Comparison of ENCODE assay signal across 8 cellular contexts in genomic region chr17:74748529-74749261, GRCh38. TPM values are rescaled to one million over a fixed set of nuclear protein-coding genes. Genes with fewer than 3 reads are reported as not detected.
A peak's percentile ranks its signal among the peaks of the same experiment; 100 is the strongest.
DNase-seq lines count a peak whose midpoint lies in the region; ATAC-seq, FAIRE-seq and TF ChIP-seq lines count a peak whose summit lies in the region.

TSS of gene NHERF1 (plus strand) at chr17:74748628. CDS start at chr17:74748847, 219 bp downstream.

- TF ChIP-seq RAD21 in HepG2 (CRISPR knock-in tag; IDR thresholded peaks at IDR 0.05), result peak; percentile 68

- CTCF ChIA-PET in HepG2 (lab: Yijun Ruan, JAX; ENCODE audit: low intra/inter-chr PET ratio, low total read pairs), result interaction anchor here (1.0 to 9.0 kb wide), 5 partner anchors 9 to 43 kb away, joined by 3 to 219 read pairs (median 4); partner anchors contain the start of gene NAT9

- TF ChIP-seq EP300 in HepG2 (IDR thresholded peaks at IDR 0.05; ENCODE audit: low read depth in 2 of 2, low read length in 2 of 2) (0 out of 4 replicates have a peak, but pooled peaks of 1 of the 2 experiments have one; percentile 22), HepG2 (CRISPR knock-in tag; IDR thresholded peaks at IDR 0.05; ENCODE audit: borderline replicate concordance) (no peak; the same call in 1 of the 2 replicates)

- 0% methylated on average over 20 of the region's 89 CpGs for WGBS in HepG2 (ENCODE audit: low lambda C conversion rate)

- H3K79me2 ChIP-seq in HepG2 (ENCODE audit: insufficient read depth, low read length), result peaks cover 53% of the 10 kb centered on the region

- H3K4me3 ChIP-seq in HepG2 (replicated peaks in 1 of 3; ENCODE audit: insufficient read depth in 1 of 3, low read depth in 2 of 3, low read length in 3 of 3), result peak within 1 kb of the TSS; percentile 95 to 99 (median 99)

- no peaks in the 10 kb centered on the region; a peak in 1 of 5 replicates for H3K27me3 ChIP-seq in HepG2 (ENCODE audit: control insufficient read depth in 1 of 2, insufficient read depth in 2 of 2, low read length in 2 of 2)

- TSS peak; percentile 69 for BruUV-seq in HepG2 (replicated peaks; lab: Mats Ljungman, UMichigan)

- peak; percentile 99 to 100 for TF ChIP-seq POLR2A in HepG2 (IDR thresholded peaks at IDR 0.05; ENCODE audit: insufficient read depth in 1 of 2, low read depth in 2 of 2, low read length in 2 of 2)

- H3K9me3 ChIP-seq in HepG2 (ENCODE audit: low read length), result no peaks in the 10 kb centered on the region

- ATAC-seq in GM18858 (IDR thresholded peaks at IDR 0.05; ENCODE audit: unreplicated experiment) (peak; percentile 11), HG03095 (IDR thresholded peaks at IDR 0.05; ENCODE audit: unreplicated experiment) (peak; percentile 82), HepG2 (peak; percentile 65)

- H3K36me3 ChIP-seq in HepG2 (replicated peaks in 1 of 2; ENCODE audit: control insufficient read depth in 1 of 2, insufficient read depth in 2 of 2, low read length in 2 of 2), result peaks cover 0 to 12% of the 10 kb centered on the region in 2 experiments; a peak in 2 of 5 replicates

- peak within 1 kb of the TSS; percentile 97 for H3K4me2 ChIP-seq in HepG2 (ENCODE audit: low read depth, low read length)

- DNase-seq in ACHN, result peak; percentile 95
- peak; percentile 97 for DNase-seq in NCI-H2227 (lab: John Stamatoyannopoulos, UW; ENCODE audit: unreplicated experiment)
- DNase-seq in activated CD4-positive, alpha-beta T cell treated with anti-CD3 and anti-CD28 coated beads for 48 hours, result peak; percentile 95
- DNase-seq in dedifferentiated amniotic fluid mesenchymal stem cell (ENCODE audit: extremely low spot score), result peak; percentile 81
- peak; percentile 88 for DNase-seq in HepG2 (ENCODE audit: low spot score)
- DNase-seq in stimulated activated CD4-positive, alpha-beta T cell treated with anti-CD3 and anti-CD28 coated beads, Interleukin-2, amount 100 ng/mL, for 48 hours, result peak; percentile 91 to 95

- H4K20me1 ChIP-seq in HepG2 (ENCODE audit: insufficient read depth, low read length), result peaks cover 12% of the 10 kb centered on the region

- H3K9ac ChIP-seq in HepG2 (ENCODE audit: insufficient read depth, low read depth, low read length), result peak within 1 kb of the TSS; percentile 94

- H3K27ac ChIP-seq in HepG2 (ENCODE audit: extremely low read length, insufficient read depth, low read length), result peak within 1 kb of the TSS; percentile 96

- intact Hi-C loops in HepG2 (cut with micrococcal nuclease; ENCODE audit: unreplicated experiment), result no loop called here

- POLR2A ChIA-PET in HepG2 (lab: Yijun Ruan, JAX), result interaction anchor here (1.2 to 21.5 kb wide), 6 partner anchors 8 to 129 kb away, joined by 3 to 1459 read pairs (median 32); partner anchors contain the start of genes FDXR, NAT9 and RAB37

- in situ Hi-C loops in ACHN (cut with HindIII; ENCODE audit: low pct_ligation_motif_present, low pct_unique_long_range_greater_than_20kb, low sequenced_read_pairs), result no loop called here
- in situ Hi-C loops in HepG2 (cut with HindIII; ENCODE audit: extremely low pct_ligation_motif_present, low pct_unique_long_range_greater_than_20kb), result loop anchor here (5.0 kb wide), 1 partner anchor 34 kb away; no protein-coding TSS in a partner anchor

- H3K4me1 ChIP-seq in HepG2 (ENCODE audit: insufficient read depth, low read length), result peaks cover 69% of the 10 kb centered on the region

- peak; percentile 57 for TF ChIP-seq CTCF in HepG2 (CRISPR knock-in tag; IDR thresholded peaks at IDR 0.05)

- H2AFZ ChIP-seq in HepG2 (ENCODE audit: low read length), result no peak within 1 kb of the TSS

- FAIRE-seq in HepG2 (lab: Jason Lieb, UNC), result no peak

TF ChIP-seq in HepG2, 621 proteins besides CTCF, POLR2A, EP300 and RAD21 (continues in another document):
- TF ChIP-seq KLF15 (CRISPR knock-in tag; IDR thresholded peaks at IDR 0.05; ENCODE audit: borderline replicate concordance), result peak; percentile 82; the same call in 1 of the 2 replicates
- peak; percentile 66; the same call in 1 of the 2 replicates for TF ChIP-seq ZBTB34 (CRISPR knock-in tag; IDR thresholded peaks at IDR 0.05)
- TF ChIP-seq NFYB (CRISPR knock-in tag; IDR thresholded peaks at IDR 0.05), result peak; percentile 85
- TF ChIP-seq THAP9 (CRISPR knock-in tag; IDR thresholded peaks at IDR 0.05; ENCODE audit: borderline replicate concordance), result 0 out of 2 replicates have a peak, but pooled peaks have one; percentile 45
- TF ChIP-seq ZBTB42 (CRISPR knock-in tag; IDR thresholded peaks at IDR 0.05), result peak; percentile 91; the same call in 1 of the 2 replicates
- peak; percentile 81 for TF ChIP-seq MXD4 (CRISPR knock-in tag; IDR thresholded peaks at IDR 0.05)
- TF ChIP-seq SRSF1 (optimal IDR thresholded peaks at IDR 0.05; ENCODE audit: low read depth, low read length), result no peak
- peak; percentile 63; the same call in 1 of the 2 replicates for TF ChIP-seq REL (CRISPR knock-in tag; conservative IDR thresholded peaks at IDR 0.05)
- TF ChIP-seq LCORL (IDR thresholded peaks at IDR 0.05), result no peak
- peak; percentile 77; the same call in 1 of the 2 replicates for TF ChIP-seq LCORL (CRISPR knock-in tag; IDR thresholded peaks at IDR 0.05)
- peak; percentile 85 for TF ChIP-seq ZNF878 (CRISPR knock-in tag; IDR thresholded peaks at IDR 0.05)
- 0 out of 2 replicates have a peak, but pooled peaks have one; percentile 47 for TF ChIP-seq ZNF225 (CRISPR knock-in tag; IDR thresholded peaks at IDR 0.05)
- peak; percentile 77; the same call in 1 of the 2 replicates for TF ChIP-seq ZSCAN31 (CRISPR knock-in tag; IDR thresholded peaks at IDR 0.05; ENCODE audit: low read depth)
- TF ChIP-seq IRX3 (CRISPR knock-in tag; IDR thresholded peaks at IDR 0.05; ENCODE audit: borderline replicate concordance, low read depth), result no peak; the same call in none of the 2 replicates
- peak; percentile 69; the same call in 1 of the 2 replicates for TF ChIP-seq SP5 (CRISPR knock-in tag; IDR thresholded peaks at IDR 0.05; ENCODE audit: borderline replicate concordance, low read depth)
- peak; percentile 83; the same call in 1 of the 2 replicates for TF ChIP-seq MED13 (CRISPR knock-in tag; IDR thresholded peaks at IDR 0.05)
- no peak for TF ChIP-seq TCF7L2 (IDR thresholded peaks at IDR 0.05; ENCODE audit: low read depth, low read length)
- TF ChIP-seq MED1 (CRISPR knock-in tag; IDR thresholded peaks at IDR 0.05), result peak; percentile 80; the same call in 1 of the 2 replicates

RNA-seq across cellular contexts. Expression of gene NHERF1, which starts in this region (rescaled TPM):
- 138 and 169 TPM in 2 replicates for total RNA-seq in HepG2 (2016; rRNA removed; fragmentation: Illumina TruSeq; extraction: Trizol)
- total RNA-seq in HepG2 (2016; cell fraction: cytosol; rRNA removed; fragmentation: Illumina TruSeq; extraction: Trizol; ENCODE audit: low read depth), result 27.0 and 28.2 TPM in 2 replicates
- total RNA-seq in HepG2 (2016; cell fraction: insoluble cytoplasmic fraction; rRNA removed; fragmentation: Illumina TruSeq; extraction: Trizol), result 118 and 171 TPM in 2 replicates
- total RNA-seq in HepG2 (2016; cell fraction: membrane; rRNA removed; fragmentation: Illumina TruSeq; extraction: Trizol), result 64.4 and 79.9 TPM in 2 replicates
- 75.3 and 85.2 TPM in 2 replicates for total RNA-seq in HepG2 (2016; cell fraction: nucleus; rRNA removed; fragmentation: Illumina TruSeq; extraction: Trizol)
- polyA plus RNA-seq in HepG2 (2011; rRNA removed), result 266 and 269 TPM in 2 replicates
- 232 and 243 TPM in 2 replicates for polyA plus RNA-seq in HepG2 (2011; cell fraction: cytosol; rRNA removed)
- 152 and 164 TPM in 2 replicates for polyA plus RNA-seq in HepG2 (2011; cell fraction: nucleus; rRNA removed)
- 209 and 226 TPM in 2 replicates for polyA plus RNA-seq in HepG2 (2012)
- 52.4 and 55.7 TPM in 2 replicates for polyA plus RNA-seq in HepG2 (2016; cell fraction: cytosol; fragmentation: Illumina TruSeq; extraction: Trizol; ENCODE audit: low read depth)
- 275 and 359 TPM in 2 replicates for polyA plus RNA-seq in HepG2 (2016; cell fraction: insoluble cytoplasmic fraction; fragmentation: Illumina TruSeq; extraction: Trizol; ENCODE audit: low read depth)
- polyA plus RNA-seq in HepG2 (2016; cell fraction: membrane; fragmentation: Illumina TruSeq; extraction: Trizol; ENCODE audit: low read depth), result 109 and 126 TPM in 2 replicates
- polyA plus RNA-seq in HepG2 (2016; cell fraction: nucleus; fragmentation: Illumina TruSeq; extraction: Trizol; ENCODE audit: insufficient read depth, low read depth), result 248 and 253 TPM in 2 replicates
- polyA minus RNA-seq in HepG2 (2011; rRNA and poly(A)+ RNA removed; ENCODE audit: low replicate concordance), result 92.0 and 295 TPM in 2 replicates
- polyA minus RNA-seq in HepG2 (2011; cell fraction: cytosol; rRNA and poly(A)+ RNA removed), result 130 and 139 TPM in 2 replicates
- polyA minus RNA-seq in HepG2 (2011; cell fraction: nucleus; rRNA and poly(A)+ RNA removed), result 62.8 and 68.1 TPM in 2 replicates

Comparison
In these comparisons a context has a peak if more than half of its experiments do, and no peak if none do; other contexts are left out.
1. Peak in every context shown above with its lines: DNase-seq, ATAC-seq, H3K4me3 ChIP-seq and H3K27ac ChIP-seq.
2. ATAC-seq: peak in every context shown above with its lines; median percentile 82 in HG03095; 65 in HepG2; 11 in GM18858.